In the genomic region with DNA sequence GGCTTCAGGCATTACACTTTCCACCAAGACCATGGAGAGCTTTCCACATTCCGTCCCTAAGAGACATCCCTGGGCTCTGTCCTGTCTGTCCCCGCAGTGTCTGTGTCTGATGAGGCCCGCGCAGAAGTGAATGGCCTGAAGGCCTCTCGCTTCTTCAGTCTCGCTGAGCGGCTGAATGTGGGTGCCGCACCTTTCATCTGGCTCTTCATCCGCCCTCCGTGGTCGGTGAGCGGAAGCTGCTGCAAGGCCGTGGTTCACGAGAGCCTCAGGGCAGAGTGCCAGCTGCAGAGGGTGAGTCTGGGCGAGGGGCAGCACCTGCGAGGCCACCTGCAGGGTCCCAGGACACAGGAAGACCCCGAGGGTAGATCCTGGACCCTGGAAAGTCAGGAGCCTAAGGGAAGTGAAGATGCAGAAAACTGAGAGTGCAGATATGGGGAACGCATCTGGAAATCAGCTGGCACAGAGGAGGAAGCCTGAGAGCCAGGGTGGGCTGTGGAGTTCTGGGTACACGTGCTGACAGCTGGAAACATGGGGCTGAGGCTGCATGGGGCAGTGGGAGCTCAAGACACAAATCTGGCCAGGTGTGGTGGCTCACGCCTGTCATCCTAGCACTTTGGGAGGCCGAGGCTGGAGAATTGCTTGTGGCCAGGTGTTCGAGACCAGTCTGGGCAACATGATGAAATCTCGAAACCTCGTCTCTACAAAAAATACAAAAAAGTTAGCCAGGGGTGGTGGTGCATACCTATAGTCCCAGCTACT, we compare ENCODE assay signal across 16 cellular contexts. TPM values are rescaled to one million over a fixed set of nuclear protein-coding genes. Genes with fewer than 3 reads are reported as not detected.
"Had no signal": no experiment of that assay in that cellular context is flagged by ENCODE, and none has a peak within 500 bp of the region (broad histone marks: within the 10 kb centered on the region; RNA-seq: fewer than 3 reads in every experiment).

No MANE protein-coding gene starts in this region.

- DNase-seq: activated CD4-positive, alpha-beta T cell treated with anti-CD3 and anti-CD28 coated beads, Interleukin-2, amount 50 U/mL, for 4 hours; activated CD8-positive, alpha-beta memory T cell treated with anti-CD3 and anti-CD28 coated beads for 24 hours; activated CD8-positive, alpha-beta memory T cell treated with anti-CD3 and anti-CD28 coated beads, Interleukin-2, amount 50 U/mL, for 4 hours; activated T-cell treated with anti-CD3 and anti-CD28 coated beads, Interleukin-2, amount 50 U/mL, for 24 hours; cerebellar nuclear complex; cortex of kidney; heart left ventricle; lower lobe of right lung; naive thymus-derived CD4-positive, alpha-beta T cell; stimulated activated CD4-positive, alpha-beta T cell treated with anti-CD3 and anti-CD28 coated beads, Interleukin-1b, Interleukin-23, amount 100 ng/mL, for 48 hours; T-helper 1 cell had no signal

- H3K27ac Mint-ChIP-seq: activated T-cell treated with anti-CD3 and anti-CD28 coated beads, Interleukin-2, amount 50 U/mL, for 24 hours; activated T-helper 17 cell treated with anti-CD3 and anti-CD28 coated beads, Interleukin-2, amount 50 U/mL, for 72 hours; naive thymus-derived CD4-positive, alpha-beta T cell; stimulated activated naive CD8-positive, alpha-beta T cell treated with anti-CD3 and anti-CD28 coated beads, Interleukin-15, Interleukin-2, amounts not matched to agents 100 ng/mL and 50 ng/mL, for 24 hours had no signal

- H3K27me3 Mint-ChIP-seq: activated T-cell treated with anti-CD3 and anti-CD28 coated beads, Interleukin-2, amount 50 U/mL, for 24 hours; activated T-helper 17 cell treated with anti-CD3 and anti-CD28 coated beads, Interleukin-2, amount 50 U/mL, for 72 hours; naive thymus-derived CD4-positive, alpha-beta T cell; stimulated activated naive CD8-positive, alpha-beta T cell treated with anti-CD3 and anti-CD28 coated beads, Interleukin-15, Interleukin-2, amounts not matched to agents 100 ng/mL and 50 ng/mL, for 24 hours had no signal

- H3K4me3 Mint-ChIP-seq: activated T-cell treated with anti-CD3 and anti-CD28 coated beads, Interleukin-2, amount 50 U/mL, for 24 hours; activated T-helper 17 cell treated with anti-CD3 and anti-CD28 coated beads, Interleukin-2, amount 50 U/mL, for 72 hours; naive thymus-derived CD4-positive, alpha-beta T cell; stimulated activated naive CD8-positive, alpha-beta T cell treated with anti-CD3 and anti-CD28 coated beads, Interleukin-15, Interleukin-2, amounts not matched to agents 100 ng/mL and 50 ng/mL, for 24 hours had no signal

- FAIRE-seq: bronchial epithelial cell, kidney had no signal

- ATAC-seq: activated T-helper 17 cell treated with anti-CD3 and anti-CD28 coated beads, Interleukin-2, amount 50 U/mL, for 72 hours; heart left ventricle; lower lobe of right lung; naive thymus-derived CD4-positive, alpha-beta T cell; psoas muscle had no signal

- H3K9me3 Mint-ChIP-seq: activated T-cell treated with anti-CD3 and anti-CD28 coated beads, Interleukin-2, amount 50 U/mL, for 24 hours; activated T-helper 17 cell treated with anti-CD3 and anti-CD28 coated beads, Interleukin-2, amount 50 U/mL, for 72 hours; naive thymus-derived CD4-positive, alpha-beta T cell; stimulated activated naive CD8-positive, alpha-beta T cell treated with anti-CD3 and anti-CD28 coated beads, Interleukin-15, Interleukin-2, amounts not matched to agents 100 ng/mL and 50 ng/mL, for 24 hours had no signal

RNA-seq across cellular contexts. Expression of gene NTN3, which starts 33.9 kb away (rescaled TPM):
- total RNA-seq: bronchial epithelial cell; naive thymus-derived CD4-positive, alpha-beta T cell had no signal
- polyA plus RNA-seq: heart left ventricle; naive thymus-derived CD4-positive, alpha-beta T cell had no signal
